Comparison of ENCODE assay signal across 1 cellular context in the genomic region with DNA sequence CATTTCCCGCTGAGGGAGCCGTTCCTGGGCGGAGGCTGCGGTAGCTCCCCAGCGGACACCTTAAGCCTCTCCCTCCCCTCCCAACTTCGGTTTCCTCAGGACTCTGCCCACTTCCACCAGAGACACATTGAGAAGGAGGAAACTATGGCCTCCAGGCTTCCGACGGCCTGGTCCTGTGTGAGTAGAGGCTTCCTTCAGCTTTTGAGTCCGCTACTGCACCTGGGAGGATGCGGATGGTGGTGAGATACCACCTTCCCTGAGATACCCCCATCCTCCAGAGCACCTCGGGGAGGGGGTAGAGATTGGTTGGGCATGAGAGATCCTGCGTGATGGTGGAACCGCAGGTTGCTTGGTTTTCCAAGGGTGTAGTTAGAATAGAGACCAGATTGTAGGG.
A peak's percentile ranks its signal among the peaks of the same experiment; 100 is the strongest.
TF ChIP-seq lines count a peak whose summit lies in the region.

No MANE protein-coding gene starts in this region.

TF ChIP-seq in GM12878, 131 proteins besides CTCF, POLR2A, EP300 and RAD21:
- TF ChIP-seq, protein P1, sequence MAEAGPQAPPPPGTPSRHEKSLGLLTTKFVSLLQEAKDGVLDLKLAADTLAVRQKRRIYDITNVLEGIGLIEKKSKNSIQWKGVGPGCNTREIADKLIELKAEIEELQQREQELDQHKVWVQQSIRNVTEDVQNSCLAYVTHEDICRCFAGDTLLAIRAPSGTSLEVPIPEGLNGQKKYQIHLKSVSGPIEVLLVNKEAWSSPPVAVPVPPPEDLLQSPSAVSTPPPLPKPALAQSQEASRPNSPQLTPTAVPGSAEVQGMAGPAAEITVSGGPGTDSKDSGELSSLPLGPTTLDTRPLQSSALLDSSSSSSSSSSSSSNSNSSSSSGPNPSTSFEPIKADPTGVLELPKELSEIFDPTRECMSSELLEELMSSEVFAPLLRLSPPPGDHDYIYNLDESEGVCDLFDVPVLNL (IDR thresholded peaks at IDR 0.05; ENCODE audit: low read depth, low read length): no peak
- TF ChIP-seq POU2F2 (IDR thresholded peaks at IDR 0.05; ENCODE audit: borderline replicate concordance, low read depth, low read length): no peak
- TF ChIP-seq, protein P2, sequence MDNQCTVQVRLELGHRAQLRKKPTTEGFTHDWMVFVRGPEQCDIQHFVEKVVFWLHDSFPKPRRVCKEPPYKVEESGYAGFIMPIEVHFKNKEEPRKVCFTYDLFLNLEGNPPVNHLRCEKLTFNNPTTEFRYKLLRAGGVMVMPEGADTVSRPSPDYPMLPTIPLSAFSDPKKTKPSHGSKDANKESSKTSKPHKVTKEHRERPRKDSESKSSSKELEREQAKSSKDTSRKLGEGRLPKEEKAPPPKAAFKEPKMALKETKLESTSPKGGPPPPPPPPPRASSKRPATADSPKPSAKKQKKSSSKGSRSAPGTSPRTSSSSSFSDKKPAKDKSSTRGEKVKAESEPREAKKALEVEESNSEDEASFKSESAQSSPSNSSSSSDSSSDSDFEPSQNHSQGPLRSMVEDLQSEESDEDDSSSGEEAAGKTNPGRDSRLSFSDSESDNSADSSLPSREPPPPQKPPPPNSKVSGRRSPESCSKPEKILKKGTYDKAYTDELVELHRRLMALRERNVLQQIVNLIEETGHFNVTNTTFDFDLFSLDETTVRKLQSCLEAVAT (IDR thresholded peaks at IDR 0.05): peak; percentile 85; the same call in 1 of the 2 replicates
- TF ChIP-seq BCL3 (IDR thresholded peaks at IDR 0.05; ENCODE audit: borderline replicate concordance, insufficient read depth, low read depth, low read length, poor library complexity, severe bottlenecking): no peak
- TF ChIP-seq, protein P3, sequence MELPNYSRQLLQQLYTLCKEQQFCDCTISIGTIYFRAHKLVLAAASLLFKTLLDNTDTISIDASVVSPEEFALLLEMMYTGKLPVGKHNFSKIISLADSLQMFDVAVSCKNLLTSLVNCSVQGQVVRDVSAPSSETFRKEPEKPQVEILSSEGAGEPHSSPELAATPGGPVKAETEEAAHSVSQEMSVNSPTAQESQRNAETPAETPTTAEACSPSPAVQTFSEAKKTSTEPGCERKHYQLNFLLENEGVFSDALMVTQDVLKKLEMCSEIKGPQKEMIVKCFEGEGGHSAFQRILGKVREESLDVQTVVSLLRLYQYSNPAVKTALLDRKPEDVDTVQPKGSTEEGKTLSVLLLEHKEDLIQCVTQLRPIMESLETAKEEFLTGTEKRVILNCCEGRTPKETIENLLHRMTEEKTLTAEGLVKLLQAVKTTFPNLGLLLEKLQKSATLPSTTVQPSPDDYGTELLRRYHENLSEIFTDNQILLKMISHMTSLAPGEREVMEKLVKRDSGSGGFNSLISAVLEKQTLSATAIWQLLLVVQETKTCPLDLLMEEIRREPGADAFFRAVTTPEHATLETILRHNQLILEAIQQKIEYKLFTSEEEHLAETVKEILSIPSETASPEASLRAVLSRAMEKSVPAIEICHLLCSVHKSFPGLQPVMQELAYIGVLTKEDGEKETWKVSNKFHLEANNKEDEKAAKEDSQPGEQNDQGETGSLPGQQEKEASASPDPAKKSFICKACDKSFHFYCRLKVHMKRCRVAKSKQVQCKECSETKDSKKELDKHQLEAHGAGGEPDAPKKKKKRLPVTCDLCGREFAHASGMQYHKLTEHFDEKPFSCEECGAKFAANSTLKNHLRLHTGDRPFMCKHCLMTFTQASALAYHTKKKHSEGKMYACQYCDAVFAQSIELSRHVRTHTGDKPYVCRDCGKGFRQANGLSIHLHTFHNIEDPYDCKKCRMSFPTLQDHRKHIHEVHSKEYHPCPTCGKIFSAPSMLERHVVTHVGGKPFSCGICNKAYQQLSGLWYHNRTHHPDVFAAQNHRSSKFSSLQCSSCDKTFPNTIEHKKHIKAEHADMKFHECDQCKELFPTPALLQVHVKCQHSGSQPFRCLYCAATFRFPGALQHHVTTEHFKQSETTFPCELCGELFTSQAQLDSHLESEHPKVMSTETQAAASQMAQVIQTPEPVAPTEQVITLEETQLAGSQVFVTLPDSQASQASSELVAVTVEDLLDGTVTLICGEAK (IDR thresholded peaks at IDR 0.05; ENCODE audit: borderline replicate concordance): peak; percentile 41; the same call in 1 of the 2 replicates
- TF ChIP-seq ZSCAN29 (IDR thresholded peaks at IDR 0.05): no peak
- no peak for TF ChIP-seq SIN3A (IDR thresholded peaks at IDR 0.05; ENCODE audit: low read depth, low read length)
- no peak for TF ChIP-seq RBBP5 (conservative IDR thresholded peaks at IDR 0.05)
- no peak for TF ChIP-seq NR2C1 (IDR thresholded peaks at IDR 0.05)
- TF ChIP-seq, protein P4, sequence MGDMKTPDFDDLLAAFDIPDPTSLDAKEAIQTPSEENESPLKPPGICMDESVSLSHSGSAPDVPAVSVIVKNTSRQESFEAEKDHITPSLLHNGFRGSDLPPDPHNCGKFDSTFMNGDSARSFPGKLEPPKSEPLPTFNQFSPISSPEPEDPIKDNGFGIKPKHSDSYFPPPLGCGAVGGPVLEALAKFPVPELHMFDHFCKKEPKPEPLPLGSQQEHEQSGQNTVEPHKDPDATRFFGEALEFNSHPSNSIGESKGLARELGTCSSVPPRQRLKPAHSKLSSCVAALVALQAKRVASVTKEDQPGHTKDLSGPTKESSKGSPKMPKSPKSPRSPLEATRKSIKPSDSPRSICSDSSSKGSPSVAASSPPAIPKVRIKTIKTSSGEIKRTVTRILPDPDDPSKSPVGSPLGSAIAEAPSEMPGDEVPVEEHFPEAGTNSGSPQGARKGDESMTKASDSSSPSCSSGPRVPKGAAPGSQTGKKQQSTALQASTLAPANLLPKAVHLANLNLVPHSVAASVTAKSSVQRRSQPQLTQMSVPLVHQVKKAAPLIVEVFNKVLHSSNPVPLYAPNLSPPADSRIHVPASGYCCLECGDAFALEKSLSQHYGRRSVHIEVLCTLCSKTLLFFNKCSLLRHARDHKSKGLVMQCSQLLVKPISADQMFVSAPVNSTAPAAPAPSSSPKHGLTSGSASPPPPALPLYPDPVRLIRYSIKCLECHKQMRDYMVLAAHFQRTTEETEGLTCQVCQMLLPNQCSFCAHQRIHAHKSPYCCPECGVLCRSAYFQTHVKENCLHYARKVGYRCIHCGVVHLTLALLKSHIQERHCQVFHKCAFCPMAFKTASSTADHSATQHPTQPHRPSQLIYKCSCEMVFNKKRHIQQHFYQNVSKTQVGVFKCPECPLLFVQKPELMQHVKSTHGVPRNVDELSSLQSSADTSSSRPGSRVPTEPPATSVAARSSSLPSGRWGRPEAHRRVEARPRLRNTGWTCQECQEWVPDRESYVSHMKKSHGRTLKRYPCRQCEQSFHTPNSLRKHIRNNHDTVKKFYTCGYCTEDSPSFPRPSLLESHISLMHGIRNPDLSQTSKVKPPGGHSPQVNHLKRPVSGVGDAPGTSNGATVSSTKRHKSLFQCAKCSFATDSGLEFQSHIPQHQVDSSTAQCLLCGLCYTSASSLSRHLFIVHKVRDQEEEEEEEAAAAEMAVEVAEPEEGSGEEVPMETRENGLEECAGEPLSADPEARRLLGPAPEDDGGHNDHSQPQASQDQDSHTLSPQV (IDR thresholded peaks at IDR 0.05): no peak
- no peak for TF ChIP-seq ELK1 (IDR thresholded peaks at IDR 0.05; ENCODE audit: low read depth, low read length)
- TF ChIP-seq, protein P5, sequence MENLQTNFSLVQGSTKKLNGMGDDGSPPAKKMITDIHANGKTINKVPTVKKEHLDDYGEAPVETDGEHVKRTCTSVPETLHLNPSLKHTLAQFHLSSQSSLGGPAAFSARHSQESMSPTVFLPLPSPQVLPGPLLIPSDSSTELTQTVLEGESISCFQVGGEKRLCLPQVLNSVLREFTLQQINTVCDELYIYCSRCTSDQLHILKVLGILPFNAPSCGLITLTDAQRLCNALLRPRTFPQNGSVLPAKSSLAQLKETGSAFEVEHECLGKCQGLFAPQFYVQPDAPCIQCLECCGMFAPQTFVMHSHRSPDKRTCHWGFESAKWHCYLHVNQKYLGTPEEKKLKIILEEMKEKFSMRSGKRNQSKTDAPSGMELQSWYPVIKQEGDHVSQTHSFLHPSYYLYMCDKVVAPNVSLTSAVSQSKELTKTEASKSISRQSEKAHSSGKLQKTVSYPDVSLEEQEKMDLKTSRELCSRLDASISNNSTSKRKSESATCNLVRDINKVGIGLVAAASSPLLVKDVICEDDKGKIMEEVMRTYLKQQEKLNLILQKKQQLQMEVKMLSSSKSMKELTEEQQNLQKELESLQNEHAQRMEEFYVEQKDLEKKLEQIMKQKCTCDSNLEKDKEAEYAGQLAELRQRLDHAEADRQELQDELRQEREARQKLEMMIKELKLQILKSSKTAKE (IDR thresholded peaks at IDR 0.05; ENCODE audit: low read depth, poor library complexity, severe bottlenecking): no peak
- no peak for TF ChIP-seq MYB (IDR thresholded peaks at IDR 0.05; ENCODE audit: borderline replicate concordance, low read depth, low read length)
- no peak for TF ChIP-seq CEBPB (IDR thresholded peaks at IDR 0.05; ENCODE audit: borderline replicate concordance in 1 of 2, low read depth in 2 of 2, low read length in 2 of 2)
- no peak for TF ChIP-seq GABPA (IDR thresholded peaks at IDR 0.05; ENCODE audit: low read depth)
- TF ChIP-seq EZH2 (IDR thresholded peaks at IDR 0.05; ENCODE audit: borderline replicate concordance, control insufficient read depth, low read depth, low read length): no peak
TF ChIP-seq in GM12878: peak in this region for 2.
